ENCODE assay signal across 7 cellular contexts in genomic region chr20:24512441-24512840, GRCh38. TPM values are rescaled to one million over a fixed set of nuclear protein-coding genes. Genes with fewer than 3 reads are reported as not detected.
"Had no signal": no experiment of that assay in that cellular context is flagged by ENCODE, and none has a peak within 500 bp of the region (broad histone marks: within the 10 kb centered on the region; RNA-seq: fewer than 3 reads in every experiment).

No MANE protein-coding gene starts in this region.

RNA-seq across cellular contexts. Expression of gene SYNDIG1, which starts 43.0 kb away (rescaled TPM):
- total RNA-seq: endothelial cell of umbilical vein; esophagus squamous epithelium; left lobe of liver; lung microvascular endothelial cell; myocyte; naive thymus-derived CD8-positive, alpha-beta T cell; psoas muscle had no signal
